ENCODE assay signal across 10 cellular contexts in genomic region chr9:33162721-33163311, GRCh38. TPM values are rescaled to one million over a fixed set of nuclear protein-coding genes. Genes with fewer than 3 reads are reported as not detected.
DNase-seq lines count a peak whose midpoint lies in the region; ATAC-seq and FAIRE-seq lines count a peak whose summit lies in the region.
"Had no signal": no experiment of that assay in that cellular context is flagged by ENCODE, and none has a peak within 500 bp of the region (broad histone marks: within the 10 kb centered on the region; RNA-seq: fewer than 3 reads in every experiment).

No MANE protein-coding gene starts in this region.

- peak; percentile 41 for ATAC-seq in sciatic nerve

- FAIRE-seq in GM19239 (lab: Jason Lieb, UNC) (no peak), urothelium cell line (lab: Jason Lieb, UNC) (no peak)
- FAIRE-seq: H1 had no signal

- DNase-seq in Daoy (ENCODE audit: low read depth) (peak; percentile 23), SK-MEL-5 (ENCODE audit: low read depth, low spot score) (peak; percentile 57), fibroblast of the conjunctiva (ENCODE audit: low read depth) (peak; percentile 69), sciatic nerve (ENCODE audit: low spot score) (no peak), NCI-H146 (lab: John Stamatoyannopoulos, UW) (no peak), GM19239 (ENCODE audit: insufficient read length, low spot score) (no peak), urothelium cell line (ENCODE audit: low spot score) (no peak)
- no peak for DNase-seq in stimulated activated naive CD4-positive, alpha-beta T cell (lab: John Stamatoyannopoulos, UW)
- DNase-seq: SHP77 treated with DMSO at 0.1 percent for 48 hours had no signal

- intact Hi-C loops in sciatic nerve (cut with DNase I), result loop anchor here (10.0 kb wide), 1 partner anchor 58 kb away; no protein-coding TSS in a partner anchor

- in situ Hi-C loops in SK-MEL-5 (cut with HindIII; ENCODE audit: low pct_unique_long_range_greater_than_20kb, low sequenced_read_pairs), result no loop called here

RNA-seq across cellular contexts. Expression of gene B4GALT1, which starts 4.3 kb away (rescaled TPM):
- total RNA-seq in Daoy (2014; rRNA removed; shearing (Covaris generic)), result 19.1 and 19.2 TPM in 2 replicates
- 11.7 and 12.7 TPM in 2 replicates for total RNA-seq in SK-MEL-5 (2014; rRNA removed; shearing (Covaris generic))
- polyA plus RNA-seq in SK-MEL-5 (2015; cell fraction: cytosol; rRNA removed), result 51.6 and 63.8 TPM in 2 replicates
- polyA plus RNA-seq in SK-MEL-5 (2015; cell fraction: nucleus; rRNA removed), result 6.7 and 17.2 TPM in 2 replicates
- 85.3 TPM for total RNA-seq in sciatic nerve

Comparison
In these comparisons a context has a peak if more than half of its experiments do, and no peak if none do; other contexts are left out.
1. DNase-seq: peak in Daoy (single experiment), SK-MEL-5 (single experiment) and fibroblast of the conjunctiva (single experiment); none in sciatic nerve (single experiment), stimulated activated naive CD4-positive, alpha-beta T cell (0 of 6), NCI-H146 (single experiment), GM19239 (single experiment) and urothelium cell line (single experiment).